8 cellular contexts compared by ENCODE assay signal in genomic region chr2:85524567-85524923, GRCh38. TPM values are rescaled to one million over a fixed set of nuclear protein-coding genes. Genes with fewer than 3 reads are reported as not detected.
DNase-seq lines count a peak whose midpoint lies in the region; TF ChIP-seq lines count a peak whose summit lies in the region.

No MANE protein-coding gene starts in this region.

- peak in 1 of 2 experiments; percentile 42; a peak in 2 of 4 replicates for TF ChIP-seq EP300 in SK-N-SH (IDR thresholded peaks at IDR 0.05; ENCODE audit: borderline replicate concordance in 1 of 2, low read depth in 1 of 2, low read length in 1 of 2)

- H3K27ac ChIP-seq in SK-N-SH (ENCODE audit: low read depth in 2 of 2, low read length in 1 of 2) (peak overlapping the region; percentile 40 to 98; a peak in 3 of 4 replicates), smooth muscle cell (ENCODE audit: low read depth) (peak overlapping the region; percentile 6)

- H3K36me3 ChIP-seq in HAP-1 (replicated peaks) (no peaks in the 10 kb centered on the region), SK-N-SH (replicated peaks in 1 of 2; ENCODE audit: control insufficient read depth in 1 of 2, insufficient read depth in 2 of 2, low read length in 1 of 2) (no peaks in the 10 kb centered on the region), smooth muscle cell (ENCODE audit: low read depth) (no peaks in the 10 kb centered on the region)

- H2AFZ ChIP-seq in SK-N-SH (ENCODE audit: low read depth) = peak overlapping the region; percentile 74; the same call in 1 of the 2 replicates
- H2AFZ ChIP-seq in smooth muscle cell (ENCODE audit: low read depth) = no peak overlapping the region

- H3K79me2 ChIP-seq in SK-N-SH (ENCODE audit: insufficient read depth) (no peaks in the 10 kb centered on the region), smooth muscle cell (ENCODE audit: low read depth) (no peaks in the 10 kb centered on the region)

- no peaks in the 10 kb centered on the region for H3F3A ChIP-seq in SK-N-SH (replicated peaks; ENCODE audit: insufficient read depth)
- H3F3A ChIP-seq in smooth muscle cell (ENCODE audit: low read depth) = peaks cover 20% of the 10 kb centered on the region

- TF ChIP-seq RAD21 in SK-N-SH (IDR thresholded peaks at IDR 0.05; ENCODE audit: low read length) = peak; percentile 43

- peak; percentile 64 to 79 for DNase-seq in HAP-1 (ENCODE audit: low spot score in 2 of 2)
- peak; percentile 75 for DNase-seq in SK-N-SH
- peak; percentile 36 for DNase-seq in iPS-NIHi7 (ENCODE audit: extremely low spot score)
- no peak for DNase-seq in smooth muscle cell (lab: John Stamatoyannopoulos, UW; ENCODE audit: unreplicated experiment)
- DNase-seq in SHP77 (lab: John Stamatoyannopoulos, UW) = no peak
- DNase-seq in NCI-H128 (lab: John Stamatoyannopoulos, UW; ENCODE audit: unreplicated experiment) = no peak
- DNase-seq in GM19238 (ENCODE audit: insufficient read length, low spot score) = no peak
- DNase-seq in OCI-M2 (lab: John Stamatoyannopoulos, UW; ENCODE audit: unreplicated experiment) = no peak

- H3K4me1 ChIP-seq in HAP-1 (peaks cover 14% of the 10 kb centered on the region), SK-N-SH (ENCODE audit: control insufficient read depth in 1 of 2, insufficient read depth in 2 of 2, low read depth in 1 of 2, low read length in 1 of 2) (peaks cover 9 to 30% of the 10 kb centered on the region in 2 experiments; a peak in 3 of 4 replicates), smooth muscle cell (ENCODE audit: low read depth) (peaks cover 15% of the 10 kb centered on the region)

- 25% methylated on average over 4 of the region's 4 CpGs for WGBS in SK-N-SH (ENCODE audit: low lambda C conversion rate)
- WGBS in smooth muscle cell (ENCODE audit: low lambda C conversion rate) = 11% methylated on average over 4 of the region's 4 CpGs

- CTCF ChIA-PET in SK-N-SH (lab: Yijun Ruan, JAX) = interaction anchor here (0.8 to 5.9 kb wide), 8 partner anchors 12 to 105 kb away, joined by 3 to 67 read pairs (median 10); partner anchors contain the start of genes MAT2A and SH2D6

- H3K4me2 ChIP-seq in SK-N-SH (peak overlapping the region; percentile 54; the same call in 1 of the 2 replicates), smooth muscle cell (peak overlapping the region; percentile 20)

- no peaks in the 10 kb centered on the region for H3K9me3 ChIP-seq in HAP-1
- no peaks in the 10 kb centered on the region for H3K9me3 ChIP-seq in SK-N-SH
- H3K9me3 ChIP-seq in smooth muscle cell (replicated peaks; ENCODE audit: low read depth) = no peaks in the 10 kb centered on the region

- in situ Hi-C loops in HAP-1 (cut with MboI; ENCODE audit: low sequenced_read_pairs) = no loop called here

- H3K9me2 ChIP-seq in SK-N-SH = no peaks in the 10 kb centered on the region

- 0 out of 2 replicates have a peak, but pooled peaks cover 3% of the 10 kb centered on the region for H3K27me3 ChIP-seq in HAP-1 (ENCODE audit: low read depth)
- no peaks in the 10 kb centered on the region; the same call in 1 of the 2 replicates for H3K27me3 ChIP-seq in SK-N-SH (ENCODE audit: insufficient read depth)
- H3K27me3 ChIP-seq in smooth muscle cell (ENCODE audit: low read depth) = peaks cover 4% of the 10 kb centered on the region

- POLR2A ChIA-PET in SK-N-SH (lab: Yijun Ruan, JAX) = interaction anchor here (0.8 to 3.8 kb wide), 18 partner anchors 8 to 106 kb away, joined by 3 to 135 read pairs (median 6); partner anchors contain the start of genes MAT2A, RNF181 and SH2D6

- H3K4me3 ChIP-seq in HAP-1 (no peak overlapping the region), SK-N-SH (ENCODE audit: low read depth in 2 of 2, low read length in 1 of 2) (no peak overlapping the region), smooth muscle cell (no peak overlapping the region)

- H4K20me1 ChIP-seq in SK-N-SH (ENCODE audit: insufficient read depth) (no peaks in the 10 kb centered on the region), smooth muscle cell (ENCODE audit: low read depth) (no peaks in the 10 kb centered on the region)

- TF ChIP-seq CTCF in SK-N-SH (IDR thresholded peaks at IDR 0.05) (no peak), smooth muscle cell (IDR thresholded peaks at IDR 0.05; ENCODE audit: borderline replicate concordance, insufficient read depth, poor library complexity, severe bottlenecking) (no peak)

- no peak overlapping the region for H3K9ac ChIP-seq in SK-N-SH
- H3K9ac ChIP-seq in smooth muscle cell (ENCODE audit: low read depth) = no peak overlapping the region

TF ChIP-seq in SK-N-SH, 30 proteins besides CTCF, POLR2A, EP300 and RAD21 (continues in another document):
- no peak for TF ChIP-seq YY1 (IDR thresholded peaks at IDR 0.05; ENCODE audit: low read depth)
- TF ChIP-seq REST (IDR thresholded peaks at IDR 0.05; ENCODE audit: low read depth, low read length) = no peak
- no peak; the same call in 1 of the 2 replicates for TF ChIP-seq TCF12 (IDR thresholded peaks at IDR 0.05)
- TF ChIP-seq JUND (IDR thresholded peaks at IDR 0.05) = no peak
- TF ChIP-seq USF2 (IDR thresholded peaks at IDR 0.05; ENCODE audit: borderline replicate concordance, low read depth, low read length) = no peak
- no peak for TF ChIP-seq IRF3 (IDR thresholded peaks at IDR 0.05; ENCODE audit: low read depth, low read length)
- TF ChIP-seq FOXM1 (IDR thresholded peaks at IDR 0.05; ENCODE audit: low read depth) = no peak
- no peak for TF ChIP-seq POLR2AphosphoS5 (IDR thresholded peaks at IDR 0.05; ENCODE audit: low read depth, low read length)
- TF ChIP-seq RCOR1 (IDR thresholded peaks at IDR 0.05; ENCODE audit: low read length) = no peak; the same call in 1 of the 2 replicates
- peak; percentile 93 for TF ChIP-seq GATA2 (CRISPR knock-in tag; IDR thresholded peaks at IDR 0.05)
- TF ChIP-seq ELF1 (IDR thresholded peaks at IDR 0.05) = no peak
- peak; percentile 14 for TF ChIP-seq FOXJ3 (CRISPR knock-in tag; IDR thresholded peaks at IDR 0.05)
- TF ChIP-seq CHD2 (IDR thresholded peaks at IDR 0.05; ENCODE audit: low read length, partially characterized antibody) = no peak
- TF ChIP-seq TEAD4 (IDR thresholded peaks at IDR 0.05; ENCODE audit: borderline replicate concordance, insufficient read depth) = no peak

RNA-seq across cellular contexts. Expression of gene MAT2A, which starts 14.4 kb away (rescaled TPM):
- polyA plus RNA-seq in SK-N-SH (2012; rRNA removed) (187 and 326 TPM in 2 replicates), smooth muscle cell (108 and 126 TPM in 2 replicates)
- polyA plus RNA-seq in SK-N-SH (2012; cell fraction: cytosol; rRNA removed) = 139 and 151 TPM in 2 replicates
- 429 and 1,108 TPM in 2 replicates for polyA plus RNA-seq in SK-N-SH (2012; cell fraction: nucleus; rRNA removed)
- 93.8 and 108 TPM in 2 replicates for total RNA-seq in smooth muscle cell

RNA-seq across cellular contexts. Expression of gene GGCX, which starts 36.7 kb away (rescaled TPM):
- polyA plus RNA-seq in SK-N-SH (2012; rRNA removed) (26.5 and 34.5 TPM in 2 replicates), smooth muscle cell (33.2 and 44.5 TPM in 2 replicates)
- polyA plus RNA-seq in SK-N-SH (2012; cell fraction: cytosol; rRNA removed) = 26.0 and 31.5 TPM in 2 replicates
- 32.1 and 32.7 TPM in 2 replicates for polyA plus RNA-seq in SK-N-SH (2012; cell fraction: nucleus; rRNA removed)
- total RNA-seq in smooth muscle cell = 44.0 and 83.2 TPM in 2 replicates

RNA-seq across cellular contexts. Expression of gene VAMP8, which starts 52.8 kb away (rescaled TPM):
- polyA plus RNA-seq in SK-N-SH (2012; rRNA removed) = 0.72 and 1.3 TPM in 2 replicates
- 1.1 and 1.5 TPM in 2 replicates for polyA plus RNA-seq in SK-N-SH (2012; cell fraction: cytosol; rRNA removed)
- 0.52 and 0.87 TPM in 2 replicates for polyA plus RNA-seq in SK-N-SH (2012; cell fraction: nucleus; rRNA removed)
- 9.4 and 15.1 TPM in 2 replicates for total RNA-seq in smooth muscle cell
- 17.5 and 72.9 TPM in 2 replicates for polyA plus RNA-seq in smooth muscle cell

RNA-seq across cellular contexts. Expression of gene VAMP5, which starts 59.7 kb away (rescaled TPM):
- polyA plus RNA-seq in SK-N-SH (2012; rRNA removed) (9.8 and 12.0 TPM in 2 replicates), smooth muscle cell (35.0 and 35.9 TPM in 2 replicates)
- polyA plus RNA-seq in SK-N-SH (2012; cell fraction: cytosol; rRNA removed) = 7.2 and 10.5 TPM in 2 replicates
- 1.8 and 5.7 TPM in 2 replicates for polyA plus RNA-seq in SK-N-SH (2012; cell fraction: nucleus; rRNA removed)
- 5.0 and 6.6 TPM in 2 replicates for total RNA-seq in smooth muscle cell

Comparison
In these comparisons a context has a peak if more than half of its experiments do, and no peak if none do; other contexts are left out.
1. DNase-seq: peak in HAP-1 (2 of 2), SK-N-SH (single experiment) and iPS-NIHi7 (single experiment); none in smooth muscle cell (single experiment), SHP77 (0 of 2), NCI-H128 (single experiment), GM19238 (single experiment) and OCI-M2 (single experiment).